ENCODE assay signal across 8 cellular contexts in the genomic region with DNA sequence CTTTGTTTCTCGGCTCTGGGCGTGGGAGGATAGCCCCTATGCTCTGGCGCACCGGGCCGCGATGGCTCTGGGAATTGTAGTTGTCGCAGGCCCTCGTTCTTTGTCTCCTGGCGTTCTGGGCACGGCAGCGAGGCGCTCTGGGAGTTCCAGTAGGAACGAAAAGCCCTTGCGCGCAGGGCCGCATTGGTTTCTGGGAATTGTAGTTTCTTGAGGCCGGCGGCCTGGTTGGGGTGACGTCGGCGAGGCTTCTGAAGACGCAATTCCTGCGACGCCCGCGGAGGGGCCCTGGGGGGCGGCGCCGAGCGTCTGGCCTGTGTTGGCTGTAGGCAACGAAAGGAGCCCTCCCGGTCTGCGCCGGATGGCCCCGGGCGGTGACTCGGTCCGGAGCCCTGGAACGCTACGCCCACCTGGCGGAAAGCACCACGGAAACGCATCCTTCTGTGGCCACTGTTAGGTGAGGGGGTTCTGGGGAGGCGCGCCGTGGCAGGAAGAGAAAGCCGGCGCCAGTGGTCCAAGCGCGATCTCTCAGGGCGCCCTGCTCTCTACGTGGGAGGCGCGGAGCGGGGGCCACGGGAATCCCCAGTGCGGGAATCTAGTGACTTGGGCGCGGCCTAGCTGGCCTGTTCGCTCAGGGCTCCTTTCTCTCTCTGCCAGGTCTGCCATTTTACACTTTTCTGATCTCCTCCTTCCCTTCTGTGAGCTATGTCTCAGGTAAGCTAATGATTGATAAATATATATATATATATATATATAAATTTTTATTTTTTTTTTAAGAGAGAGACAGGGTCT. TPM values are rescaled to one million over a fixed set of nuclear protein-coding genes. Genes with fewer than 3 reads are reported as not detected.
DNase-seq lines count a peak whose midpoint lies in the region; ATAC-seq and TF ChIP-seq lines count a peak whose summit lies in the region.

ZNF140 (plus strand) TSS at position 305 of the 789 bp plus-strand sequence; CDS start at position 703, 398 bp downstream.

- POLR2A ChIA-PET in activated CD4-positive, alpha-beta memory T cell treated with anti-CD3 and anti-CD28 coated beads for 36 hours (lab: Charles Lee), result interaction anchor here (0.7 to 1.6 kb wide), 6 partner anchors 43 to 125 kb away, joined by 3 to 13 read pairs (median 6); partner anchors contain the start of genes ZNF10, ZNF26, ZNF268 and ZNF84

- H3K27ac Mint-ChIP-seq in CD14-positive monocyte, result peak within 1 kb of the TSS in 4 of 7 donors; percentile 40 to 82 (median 51)
- no peak within 1 kb of the TSS for H3K27ac Mint-ChIP-seq in activated CD4-positive, alpha-beta memory T cell treated with anti-CD3 and anti-CD28 coated beads for 36 hours

- H3K4me3 ChIP-seq in effector memory CD4-positive, alpha-beta T cell (ENCODE audit: insufficient read depth, low read depth, low read length, poor library complexity, severe bottlenecking), result peak within 1 kb of the TSS; percentile 63

- H3K4me1 ChIP-seq in effector memory CD4-positive, alpha-beta T cell (ENCODE audit: control insufficient read depth, insufficient read depth, low read length, poor library complexity, severe bottlenecking), result no peaks in the 10 kb centered on the region

- intact Hi-C loops in CD14-positive monocyte (cut with micrococcal nuclease), result loop anchor here (1.0 to 5.0 kb wide), 9 partner anchors 44 to 194 kb away; partner anchors contain the start of genes CHFR (in 2 of the 2), ZNF10 (in 2 of the 2), ZNF268 (in 2 of the 2) and ZNF84 (in 2 of the 2)
- intact Hi-C loops in activated CD4-positive, alpha-beta memory T cell treated with anti-CD3 and anti-CD28 coated beads for 36 hours (cut with micrococcal nuclease), result loop anchor here (1.0 to 2.0 kb wide), 10 partner anchors 44 to 371 kb away; partner anchors contain the start of genes ANKLE2, CHFR, PGAM5 and ZNF10

- H3K9me3 ChIP-seq in effector memory CD4-positive, alpha-beta T cell (ENCODE audit: control insufficient read depth, low read length), result peaks cover 21% of the 10 kb centered on the region

- no peaks in the 10 kb centered on the region for H3K27me3 ChIP-seq in effector memory CD4-positive, alpha-beta T cell (replicated peaks; ENCODE audit: control insufficient read depth, insufficient read depth, low read length, poor library complexity, severe bottlenecking)

- H3K27ac ChIP-seq in effector memory CD4-positive, alpha-beta T cell (ENCODE audit: insufficient read depth, low read length, poor library complexity, severe bottlenecking), result peak within 1 kb of the TSS; percentile 97

- DNase-seq in CD14-positive monocyte (ENCODE audit: low spot score) (peak; percentile 95), GM19238 (ENCODE audit: insufficient read length, low spot score) (peak; percentile 57), NCI-H69 (lab: John Stamatoyannopoulos, UW) (peak; percentile 98), lung microvascular endothelial cell (ENCODE audit: low read depth in 2 of 2) (peak; percentile 99)
- peak; percentile 97 for DNase-seq in activated CD4-positive, alpha-beta memory T cell treated with anti-CD3 and anti-CD28 coated beads for 36 hours
- peak; percentile 90 to 93 (median 92) for DNase-seq in effector memory CD4-positive, alpha-beta T cell
- DNase-seq in stimulated activated CD4-positive, alpha-beta T cell treated with anti-CD3 and anti-CD28 coated beads, TNF-alpha, amount 100 ng/mL, for 48 hours (ENCODE audit: low read depth in 3 of 3), result peak; percentile 87 to 93 (median 89)

- H3K36me3 Mint-ChIP-seq in CD14-positive monocyte, result peaks cover 39 to 50% of the 10 kb centered on the region in 2 donors
- peaks cover 59% of the 10 kb centered on the region for H3K36me3 Mint-ChIP-seq in activated CD4-positive, alpha-beta memory T cell treated with anti-CD3 and anti-CD28 coated beads for 36 hours

- H3K27me3 Mint-ChIP-seq in CD14-positive monocyte (ENCODE audit: low read depth in 3 of 3), result peaks cover 0 to 4% (median 0%) of the 10 kb centered on the region in 3 donors
- H3K27me3 Mint-ChIP-seq in activated CD4-positive, alpha-beta memory T cell treated with anti-CD3 and anti-CD28 coated beads for 36 hours, result no peaks in the 10 kb centered on the region

- CTCF ChIA-PET in activated CD4-positive, alpha-beta memory T cell treated with anti-CD3 and anti-CD28 coated beads for 36 hours (lab: Charles Lee), result interaction anchor here (1.0 to 2.1 kb wide), 2 partner anchors 94 to 100 kb away, joined by 3 to 10 read pairs; partner anchors contain the start of gene ZNF268

- peak within 1 kb of the TSS in 1 of 2 donors; percentile 26 for H3K4me3 Mint-ChIP-seq in CD14-positive monocyte
- no peak within 1 kb of the TSS for H3K4me3 Mint-ChIP-seq in activated CD4-positive, alpha-beta memory T cell treated with anti-CD3 and anti-CD28 coated beads for 36 hours

- peaks cover 31% of the 10 kb centered on the region for H3K36me3 ChIP-seq in effector memory CD4-positive, alpha-beta T cell (ENCODE audit: control insufficient read depth, insufficient read depth, low read length)

- peak; percentile 69 for ATAC-seq in HG03442 (IDR thresholded peaks at IDR 0.05; ENCODE audit: unreplicated experiment)

- H3K9me3 Mint-ChIP-seq in CD14-positive monocyte, result peaks cover 39 to 54% (median 49%) of the 10 kb centered on the region in 7 donors
- peaks cover 74% of the 10 kb centered on the region for H3K9me3 Mint-ChIP-seq in activated CD4-positive, alpha-beta memory T cell treated with anti-CD3 and anti-CD28 coated beads for 36 hours

- peaks cover 5% of the 10 kb centered on the region for H3K4me1 Mint-ChIP-seq in CD14-positive monocyte
- H3K4me1 Mint-ChIP-seq in activated CD4-positive, alpha-beta memory T cell treated with anti-CD3 and anti-CD28 coated beads for 36 hours (ENCODE audit: low read depth), result peaks cover 7% of the 10 kb centered on the region

- peak; percentile 30 for TF ChIP-seq CTCF in CD14-positive monocyte (IDR thresholded peaks at IDR 0.05)

RNA-seq across cellular contexts. Expression of gene ZNF140, which starts in this region (rescaled TPM):
- polyA plus RNA-seq in CD14-positive monocyte, result 10 to 100 TPM in 1 of 2 donors, 1 to 10 TPM in 1; 6.2 to 11.8 TPM
- total RNA-seq in activated CD4-positive, alpha-beta memory T cell treated with anti-CD3 and anti-CD28 coated beads for 36 hours, result 10 to 100 TPM; 11.8 to 14.1 TPM
- total RNA-seq in lung microvascular endothelial cell, result 32.0 and 43.8 TPM in 2 replicates

Comparison
In these comparisons a context has a peak if more than half of its experiments do, and no peak if none do; other contexts are left out.
1. Peak in every context shown above with its lines: DNase-seq, ATAC-seq, H3K4me3 ChIP-seq and H3K27ac ChIP-seq.